Comparison of ENCODE assay signal across 1 cellular context in genomic region chr1:30908886-30909777, GRCh38.
TF ChIP-seq lines count a peak whose summit lies in the region.

No MANE protein-coding gene starts in this region.

TF ChIP-seq in K562, 482 proteins besides CTCF, POLR2A, EP300 and RAD21 (continued from another document and continues in another):
- TF ChIP-seq, protein P1, sequence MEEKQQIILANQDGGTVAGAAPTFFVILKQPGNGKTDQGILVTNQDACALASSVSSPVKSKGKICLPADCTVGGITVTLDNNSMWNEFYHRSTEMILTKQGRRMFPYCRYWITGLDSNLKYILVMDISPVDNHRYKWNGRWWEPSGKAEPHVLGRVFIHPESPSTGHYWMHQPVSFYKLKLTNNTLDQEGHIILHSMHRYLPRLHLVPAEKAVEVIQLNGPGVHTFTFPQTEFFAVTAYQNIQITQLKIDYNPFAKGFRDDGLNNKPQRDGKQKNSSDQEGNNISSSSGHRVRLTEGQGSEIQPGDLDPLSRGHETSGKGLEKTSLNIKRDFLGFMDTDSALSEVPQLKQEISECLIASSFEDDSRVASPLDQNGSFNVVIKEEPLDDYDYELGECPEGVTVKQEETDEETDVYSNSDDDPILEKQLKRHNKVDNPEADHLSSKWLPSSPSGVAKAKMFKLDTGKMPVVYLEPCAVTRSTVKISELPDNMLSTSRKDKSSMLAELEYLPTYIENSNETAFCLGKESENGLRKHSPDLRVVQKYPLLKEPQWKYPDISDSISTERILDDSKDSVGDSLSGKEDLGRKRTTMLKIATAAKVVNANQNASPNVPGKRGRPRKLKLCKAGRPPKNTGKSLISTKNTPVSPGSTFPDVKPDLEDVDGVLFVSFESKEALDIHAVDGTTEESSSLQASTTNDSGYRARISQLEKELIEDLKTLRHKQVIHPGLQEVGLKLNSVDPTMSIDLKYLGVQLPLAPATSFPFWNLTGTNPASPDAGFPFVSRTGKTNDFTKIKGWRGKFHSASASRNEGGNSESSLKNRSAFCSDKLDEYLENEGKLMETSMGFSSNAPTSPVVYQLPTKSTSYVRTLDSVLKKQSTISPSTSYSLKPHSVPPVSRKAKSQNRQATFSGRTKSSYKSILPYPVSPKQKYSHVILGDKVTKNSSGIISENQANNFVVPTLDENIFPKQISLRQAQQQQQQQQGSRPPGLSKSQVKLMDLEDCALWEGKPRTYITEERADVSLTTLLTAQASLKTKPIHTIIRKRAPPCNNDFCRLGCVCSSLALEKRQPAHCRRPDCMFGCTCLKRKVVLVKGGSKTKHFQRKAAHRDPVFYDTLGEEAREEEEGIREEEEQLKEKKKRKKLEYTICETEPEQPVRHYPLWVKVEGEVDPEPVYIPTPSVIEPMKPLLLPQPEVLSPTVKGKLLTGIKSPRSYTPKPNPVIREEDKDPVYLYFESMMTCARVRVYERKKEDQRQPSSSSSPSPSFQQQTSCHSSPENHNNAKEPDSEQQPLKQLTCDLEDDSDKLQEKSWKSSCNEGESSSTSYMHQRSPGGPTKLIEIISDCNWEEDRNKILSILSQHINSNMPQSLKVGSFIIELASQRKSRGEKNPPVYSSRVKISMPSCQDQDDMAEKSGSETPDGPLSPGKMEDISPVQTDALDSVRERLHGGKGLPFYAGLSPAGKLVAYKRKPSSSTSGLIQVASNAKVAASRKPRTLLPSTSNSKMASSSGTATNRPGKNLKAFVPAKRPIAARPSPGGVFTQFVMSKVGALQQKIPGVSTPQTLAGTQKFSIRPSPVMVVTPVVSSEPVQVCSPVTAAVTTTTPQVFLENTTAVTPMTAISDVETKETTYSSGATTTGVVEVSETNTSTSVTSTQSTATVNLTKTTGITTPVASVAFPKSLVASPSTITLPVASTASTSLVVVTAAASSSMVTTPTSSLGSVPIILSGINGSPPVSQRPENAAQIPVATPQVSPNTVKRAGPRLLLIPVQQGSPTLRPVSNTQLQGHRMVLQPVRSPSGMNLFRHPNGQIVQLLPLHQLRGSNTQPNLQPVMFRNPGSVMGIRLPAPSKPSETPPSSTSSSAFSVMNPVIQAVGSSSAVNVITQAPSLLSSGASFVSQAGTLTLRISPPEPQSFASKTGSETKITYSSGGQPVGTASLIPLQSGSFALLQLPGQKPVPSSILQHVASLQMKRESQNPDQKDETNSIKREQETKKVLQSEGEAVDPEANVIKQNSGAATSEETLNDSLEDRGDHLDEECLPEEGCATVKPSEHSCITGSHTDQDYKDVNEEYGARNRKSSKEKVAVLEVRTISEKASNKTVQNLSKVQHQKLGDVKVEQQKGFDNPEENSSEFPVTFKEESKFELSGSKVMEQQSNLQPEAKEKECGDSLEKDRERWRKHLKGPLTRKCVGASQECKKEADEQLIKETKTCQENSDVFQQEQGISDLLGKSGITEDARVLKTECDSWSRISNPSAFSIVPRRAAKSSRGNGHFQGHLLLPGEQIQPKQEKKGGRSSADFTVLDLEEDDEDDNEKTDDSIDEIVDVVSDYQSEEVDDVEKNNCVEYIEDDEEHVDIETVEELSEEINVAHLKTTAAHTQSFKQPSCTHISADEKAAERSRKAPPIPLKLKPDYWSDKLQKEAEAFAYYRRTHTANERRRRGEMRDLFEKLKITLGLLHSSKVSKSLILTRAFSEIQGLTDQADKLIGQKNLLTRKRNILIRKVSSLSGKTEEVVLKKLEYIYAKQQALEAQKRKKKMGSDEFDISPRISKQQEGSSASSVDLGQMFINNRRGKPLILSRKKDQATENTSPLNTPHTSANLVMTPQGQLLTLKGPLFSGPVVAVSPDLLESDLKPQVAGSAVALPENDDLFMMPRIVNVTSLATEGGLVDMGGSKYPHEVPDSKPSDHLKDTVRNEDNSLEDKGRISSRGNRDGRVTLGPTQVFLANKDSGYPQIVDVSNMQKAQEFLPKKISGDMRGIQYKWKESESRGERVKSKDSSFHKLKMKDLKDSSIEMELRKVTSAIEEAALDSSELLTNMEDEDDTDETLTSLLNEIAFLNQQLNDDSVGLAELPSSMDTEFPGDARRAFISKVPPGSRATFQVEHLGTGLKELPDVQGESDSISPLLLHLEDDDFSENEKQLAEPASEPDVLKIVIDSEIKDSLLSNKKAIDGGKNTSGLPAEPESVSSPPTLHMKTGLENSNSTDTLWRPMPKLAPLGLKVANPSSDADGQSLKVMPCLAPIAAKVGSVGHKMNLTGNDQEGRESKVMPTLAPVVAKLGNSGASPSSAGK (IDR thresholded peaks at IDR 0.05) = peak; percentile 71; the same call in 1 of the 2 replicates
- TF ChIP-seq ZNF445 (CRISPR knock-in tag; IDR thresholded peaks at IDR 0.05; ENCODE audit: low read depth) (no peak), IFI16 (CRISPR knock-in tag; IDR thresholded peaks at IDR 0.05) (0 out of 2 replicates have a peak, but pooled peaks have one; percentile 15), ZNF263 (CRISPR knock-in tag; IDR thresholded peaks at IDR 0.05; ENCODE audit: borderline replicate concordance) (no peak), PHTF2 (CRISPR knock-in tag; IDR thresholded peaks at IDR 0.05) (no peak), POLR3G (IDR thresholded peaks at IDR 0.05; ENCODE audit: extremely low read depth, insufficient read length, insufficient replicate concordance) (no peak), CREBBP (IDR thresholded peaks at IDR 0.05; ENCODE audit: low read depth, low read length) (no peak), PYGO2 (tag; IDR thresholded peaks at IDR 0.05) (no peak), ZFP30 (CRISPR knock-in tag; IDR thresholded peaks at IDR 0.05; ENCODE audit: borderline replicate concordance) (no peak), ELF2 (CRISPR knock-in tag; IDR thresholded peaks at IDR 0.05) (no peak), CHCHD3 (CRISPR knock-in tag; IDR thresholded peaks at IDR 0.05) (no peak), NR4A1 (CRISPR knock-in tag; IDR thresholded peaks at IDR 0.05) (no peak), NR4A1 (tag; IDR thresholded peaks at IDR 0.05) (peak; percentile 60; the same call in 1 of the 2 replicates), SMC3 (conservative IDR thresholded peaks at IDR 0.05; ENCODE audit: insufficient read depth, low read depth, low read length) (no peak), SMARCB1 (IDR thresholded peaks at IDR 0.05; ENCODE audit: insufficient read length, low read depth) (no peak), TCF7L2 (IDR thresholded peaks at IDR 0.05; ENCODE audit: low read depth, low read length) (no peak), SP2 (IDR thresholded peaks at IDR 0.05; ENCODE audit: extremely low read depth, low read depth, low read length, poor library complexity, severe bottlenecking) (no peak), NONO (IDR thresholded peaks at IDR 0.05; ENCODE audit: low read depth in 2 of 2, low read length in 1 of 2) (no peak), HLTF (IDR thresholded peaks at IDR 0.05) (no peak), SAP30 (IDR thresholded peaks at IDR 0.05; ENCODE audit: borderline replicate concordance, insufficient read depth, low read depth, low read length, poor library complexity, severe bottlenecking) (peak; percentile 46), ZSCAN29 (IDR thresholded peaks at IDR 0.05) (no peak), SMARCA5 (IDR thresholded peaks at IDR 0.05) (peak; percentile 82), CAMTA2 (CRISPR knock-in tag; conservative IDR thresholded peaks at IDR 0.05) (no peak), KLF1 (tag; IDR thresholded peaks at IDR 0.05) (no peak), SRF (CRISPR knock-in tag; IDR thresholded peaks at IDR 0.05) (no peak), SIN3A (IDR thresholded peaks at IDR 0.05; ENCODE audit: borderline replicate concordance in 2 of 2, control insufficient read depth in 1 of 2, low read depth in 2 of 2, low read length in 2 of 2) (no peak), SNRNP70 (optimal IDR thresholded peaks at IDR 0.05; ENCODE audit: low read depth, low read length) (no peak), SMAD4 (CRISPR knock-in tag; conservative IDR thresholded peaks at IDR 0.05) (peak; percentile 37; the same call in 1 of the 2 replicates), ZFX (CRISPR knock-in tag; IDR thresholded peaks at IDR 0.05) (peak; percentile 57), HSF4 (CRISPR knock-in tag; IDR thresholded peaks at IDR 0.05; ENCODE audit: borderline replicate concordance) (no peak), ZNF695 (CRISPR knock-in tag; IDR thresholded peaks at IDR 0.05) (no peak), HDAC2 (IDR thresholded peaks at IDR 0.05) (peak; percentile 76; the same call in 1 of the 2 replicates), ZNF41 (CRISPR knock-in tag; conservative IDR thresholded peaks at IDR 0.05) (no peak)
- TF ChIP-seq, protein P2, sequence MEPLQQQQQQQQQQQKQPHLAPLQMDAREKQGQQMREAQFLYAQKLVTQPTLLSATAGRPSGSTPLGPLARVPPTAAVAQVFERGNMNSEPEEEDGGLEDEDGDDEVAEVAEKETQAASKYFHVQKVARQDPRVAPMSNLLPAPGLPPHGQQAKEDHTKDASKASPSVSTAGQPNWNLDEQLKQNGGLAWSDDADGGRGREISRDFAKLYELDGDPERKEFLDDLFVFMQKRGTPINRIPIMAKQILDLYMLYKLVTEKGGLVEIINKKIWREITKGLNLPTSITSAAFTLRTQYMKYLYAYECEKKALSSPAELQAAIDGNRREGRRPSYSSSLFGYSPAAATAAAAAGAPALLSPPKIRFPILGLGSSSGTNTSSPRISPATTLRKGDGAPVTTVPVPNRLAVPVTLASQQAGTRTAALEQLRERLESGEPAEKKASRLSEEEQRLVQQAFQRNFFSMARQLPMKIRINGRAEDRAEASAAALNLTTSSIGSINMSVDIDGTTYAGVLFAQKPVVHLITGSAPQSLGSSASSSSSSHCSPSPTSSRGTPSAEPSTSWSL (CRISPR knock-in tag; IDR thresholded peaks at IDR 0.05; ENCODE audit: borderline replicate concordance) = no peak
- TF ChIP-seq, protein P3, sequence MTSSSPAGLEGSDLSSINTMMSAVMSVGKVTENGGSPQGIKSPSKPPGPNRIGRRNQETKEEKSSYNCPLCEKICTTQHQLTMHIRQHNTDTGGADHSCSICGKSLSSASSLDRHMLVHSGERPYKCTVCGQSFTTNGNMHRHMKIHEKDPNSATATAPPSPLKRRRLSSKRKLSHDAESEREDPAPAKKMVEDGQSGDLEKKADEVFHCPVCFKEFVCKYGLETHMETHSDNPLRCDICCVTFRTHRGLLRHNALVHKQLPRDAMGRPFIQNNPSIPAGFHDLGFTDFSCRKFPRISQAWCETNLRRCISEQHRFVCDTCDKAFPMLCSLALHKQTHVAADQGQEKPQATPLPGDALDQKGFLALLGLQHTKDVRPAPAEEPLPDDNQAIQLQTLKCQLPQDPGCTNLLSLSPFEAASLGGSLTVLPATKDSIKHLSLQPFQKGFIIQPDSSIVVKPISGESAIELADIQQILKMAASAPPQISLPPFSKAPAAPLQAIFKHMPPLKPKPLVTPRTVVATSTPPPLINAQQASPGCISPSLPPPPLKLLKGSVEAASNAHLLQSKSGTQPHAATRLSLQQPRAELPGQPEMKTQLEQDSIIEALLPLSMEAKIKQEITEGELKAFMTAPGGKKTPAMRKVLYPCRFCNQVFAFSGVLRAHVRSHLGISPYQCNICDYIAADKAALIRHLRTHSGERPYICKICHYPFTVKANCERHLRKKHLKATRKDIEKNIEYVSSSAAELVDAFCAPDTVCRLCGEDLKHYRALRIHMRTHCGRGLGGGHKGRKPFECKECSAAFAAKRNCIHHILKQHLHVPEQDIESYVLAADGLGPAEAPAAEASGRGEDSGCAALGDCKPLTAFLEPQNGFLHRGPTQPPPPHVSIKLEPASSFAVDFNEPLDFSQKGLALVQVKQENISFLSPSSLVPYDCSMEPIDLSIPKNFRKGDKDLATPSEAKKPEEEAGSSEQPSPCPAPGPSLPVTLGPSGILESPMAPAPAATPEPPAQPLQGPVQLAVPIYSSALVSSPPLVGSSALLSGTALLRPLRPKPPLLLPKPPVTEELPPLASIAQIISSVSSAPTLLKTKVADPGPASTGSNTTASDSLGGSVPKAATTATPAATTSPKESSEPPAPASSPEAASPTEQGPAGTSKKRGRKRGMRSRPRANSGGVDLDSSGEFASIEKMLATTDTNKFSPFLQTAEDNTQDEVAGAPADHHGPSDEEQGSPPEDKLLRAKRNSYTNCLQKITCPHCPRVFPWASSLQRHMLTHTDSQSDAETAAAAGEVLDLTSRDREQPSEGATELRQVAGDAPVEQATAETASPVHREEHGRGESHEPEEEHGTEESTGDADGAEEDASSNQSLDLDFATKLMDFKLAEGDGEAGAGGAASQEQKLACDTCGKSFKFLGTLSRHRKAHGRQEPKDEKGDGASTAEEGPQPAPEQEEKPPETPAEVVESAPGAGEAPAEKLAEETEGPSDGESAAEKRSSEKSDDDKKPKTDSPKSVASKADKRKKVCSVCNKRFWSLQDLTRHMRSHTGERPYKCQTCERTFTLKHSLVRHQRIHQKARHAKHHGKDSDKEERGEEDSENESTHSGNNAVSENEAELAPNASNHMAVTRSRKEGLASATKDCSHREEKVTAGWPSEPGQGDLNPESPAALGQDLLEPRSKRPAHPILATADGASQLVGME (CRISPR knock-in tag; IDR thresholded peaks at IDR 0.05) = no peak
- TF ChIP-seq, protein P4, sequence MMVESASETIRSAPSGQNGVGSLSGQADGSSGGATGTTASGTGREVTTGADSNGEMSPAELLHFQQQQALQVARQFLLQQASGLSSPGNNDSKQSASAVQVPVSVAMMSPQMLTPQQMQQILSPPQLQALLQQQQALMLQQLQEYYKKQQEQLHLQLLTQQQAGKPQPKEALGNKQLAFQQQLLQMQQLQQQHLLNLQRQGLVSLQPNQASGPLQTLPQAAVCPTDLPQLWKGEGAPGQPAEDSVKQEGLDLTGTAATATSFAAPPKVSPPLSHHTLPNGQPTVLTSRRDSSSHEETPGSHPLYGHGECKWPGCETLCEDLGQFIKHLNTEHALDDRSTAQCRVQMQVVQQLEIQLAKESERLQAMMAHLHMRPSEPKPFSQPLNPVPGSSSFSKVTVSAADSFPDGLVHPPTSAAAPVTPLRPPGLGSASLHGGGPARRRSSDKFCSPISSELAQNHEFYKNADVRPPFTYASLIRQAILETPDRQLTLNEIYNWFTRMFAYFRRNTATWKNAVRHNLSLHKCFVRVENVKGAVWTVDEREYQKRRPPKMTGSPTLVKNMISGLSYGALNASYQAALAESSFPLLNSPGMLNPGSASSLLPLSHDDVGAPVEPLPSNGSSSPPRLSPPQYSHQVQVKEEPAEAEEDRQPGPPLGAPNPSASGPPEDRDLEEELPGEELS (CRISPR knock-in tag; IDR thresholded peaks at IDR 0.05; ENCODE audit: borderline replicate concordance) = no peak
- TF ChIP-seq, protein P5, sequence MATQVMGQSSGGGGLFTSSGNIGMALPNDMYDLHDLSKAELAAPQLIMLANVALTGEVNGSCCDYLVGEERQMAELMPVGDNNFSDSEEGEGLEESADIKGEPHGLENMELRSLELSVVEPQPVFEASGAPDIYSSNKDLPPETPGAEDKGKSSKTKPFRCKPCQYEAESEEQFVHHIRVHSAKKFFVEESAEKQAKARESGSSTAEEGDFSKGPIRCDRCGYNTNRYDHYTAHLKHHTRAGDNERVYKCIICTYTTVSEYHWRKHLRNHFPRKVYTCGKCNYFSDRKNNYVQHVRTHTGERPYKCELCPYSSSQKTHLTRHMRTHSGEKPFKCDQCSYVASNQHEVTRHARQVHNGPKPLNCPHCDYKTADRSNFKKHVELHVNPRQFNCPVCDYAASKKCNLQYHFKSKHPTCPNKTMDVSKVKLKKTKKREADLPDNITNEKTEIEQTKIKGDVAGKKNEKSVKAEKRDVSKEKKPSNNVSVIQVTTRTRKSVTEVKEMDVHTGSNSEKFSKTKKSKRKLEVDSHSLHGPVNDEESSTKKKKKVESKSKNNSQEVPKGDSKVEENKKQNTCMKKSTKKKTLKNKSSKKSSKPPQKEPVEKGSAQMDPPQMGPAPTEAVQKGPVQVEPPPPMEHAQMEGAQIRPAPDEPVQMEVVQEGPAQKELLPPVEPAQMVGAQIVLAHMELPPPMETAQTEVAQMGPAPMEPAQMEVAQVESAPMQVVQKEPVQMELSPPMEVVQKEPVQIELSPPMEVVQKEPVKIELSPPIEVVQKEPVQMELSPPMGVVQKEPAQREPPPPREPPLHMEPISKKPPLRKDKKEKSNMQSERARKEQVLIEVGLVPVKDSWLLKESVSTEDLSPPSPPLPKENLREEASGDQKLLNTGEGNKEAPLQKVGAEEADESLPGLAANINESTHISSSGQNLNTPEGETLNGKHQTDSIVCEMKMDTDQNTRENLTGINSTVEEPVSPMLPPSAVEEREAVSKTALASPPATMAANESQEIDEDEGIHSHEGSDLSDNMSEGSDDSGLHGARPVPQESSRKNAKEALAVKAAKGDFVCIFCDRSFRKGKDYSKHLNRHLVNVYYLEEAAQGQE (CRISPR knock-in tag; IDR thresholded peaks at IDR 0.05; ENCODE audit: low read depth) = 0 out of 2 replicates have a peak, but pooled peaks have one; percentile 16
